ENCODE assay signal across 6 cellular contexts in genomic region chr6:111934621-111935020, GRCh38.
A peak's percentile ranks its signal among the peaks of the same experiment; 100 is the strongest.
DNase-seq lines count a peak whose midpoint lies in the region; TF ChIP-seq lines count a peak whose summit lies in the region.
"Not testable (repeated sequence)": the region's sequence is repeated elsewhere in the genome, so short reads cannot be mapped to it uniquely, and the experiment has no call there.

No MANE protein-coding gene starts in this region.

- H3K4me3 ChIP-seq in esophagus muscularis mucosa, result not testable (repeated sequence)

- not testable (repeated sequence) for H3K27me3 ChIP-seq in esophagus muscularis mucosa

- intact Hi-C loops in esophagus muscularis mucosa (cut with DNase I), result not testable (repeated sequence)

- not testable (repeated sequence) for TF ChIP-seq CTCF in esophagus muscularis mucosa (IDR thresholded peaks at IDR 0.05)

- peak; percentile 53 for DNase-seq in DMS53 (lab: John Stamatoyannopoulos, UW)
- peak; percentile 72 for DNase-seq in NCI-H146 (lab: John Stamatoyannopoulos, UW)
- peak; percentile 41 for DNase-seq in NCI-H2107 treated with DMSO at 0.1 percent for 48 hours (lab: John Stamatoyannopoulos, UW; ENCODE audit: unreplicated experiment)
- DNase-seq in NCI-H526 (lab: John Stamatoyannopoulos, UW), result peak; percentile 24 to 42
- peak; percentile 88 for DNase-seq in NCI-H774 (lab: John Stamatoyannopoulos, UW)
- DNase-seq in esophagus muscularis mucosa (ENCODE audit: extremely low spot score), result peak; percentile 64

- H3K36me3 ChIP-seq in esophagus muscularis mucosa, result not testable (repeated sequence)

- not testable (repeated sequence) for TF ChIP-seq EP300 in esophagus muscularis mucosa (IDR thresholded peaks at IDR 0.05)

- H3K9me3 ChIP-seq in esophagus muscularis mucosa, result not testable (repeated sequence)

- not testable (repeated sequence) for H3K4me1 ChIP-seq in esophagus muscularis mucosa

- WGBS in esophagus muscularis mucosa, result 74% methylated on average over 3 of the region's 5 CpGs

- not testable (repeated sequence) for TF ChIP-seq POLR2A in esophagus muscularis mucosa (IDR thresholded peaks at IDR 0.05; ENCODE audit: low read depth)

- not testable (repeated sequence) for H3K27ac ChIP-seq in esophagus muscularis mucosa (replicated peaks in 1 of 4)

Comparison
In these comparisons a context has a peak if more than half of its experiments do, and no peak if none do; other contexts are left out.
1. DNase-seq: peak in every context shown above with its lines; median percentile 88 in NCI-H774; 72 in NCI-H146; 64 in esophagus muscularis mucosa; 53 in DMS53; 41 in NCI-H2107 treated with DMSO at 0.1 percent for 48 hours; 33 in NCI-H526.